Comparison of ENCODE assay signal across 7 cellular contexts in genomic region chr20:49610701-49611538, GRCh38. TPM values are rescaled to one million over a fixed set of nuclear protein-coding genes. Genes with fewer than 3 reads are reported as not detected.
DNase-seq lines count a peak whose midpoint lies in the region; ATAC-seq and TF ChIP-seq lines count a peak whose summit lies in the region.

No MANE protein-coding gene starts in this region.

- H3K27ac Mint-ChIP-seq in activated CD4-positive, alpha-beta memory T cell treated with anti-CD3 and anti-CD28 coated beads for 36 hours = peak overlapping the region; percentile 14
- no peak overlapping the region for H3K27ac Mint-ChIP-seq in mesothelial cell of epicardium

- ATAC-seq in HG03139 (IDR thresholded peaks at IDR 0.05; ENCODE audit: unreplicated experiment) = peak; percentile 47

- TF ChIP-seq CTCF in GM12875 (IDR thresholded peaks at IDR 0.05; ENCODE audit: borderline replicate concordance, insufficient read depth, low read depth, low read length) (peak; percentile 100), mesothelial cell of epicardium (IDR thresholded peaks at IDR 0.05; ENCODE audit: unreplicated experiment) (peak; percentile 97)

- H3K9me3 Mint-ChIP-seq in activated CD4-positive, alpha-beta memory T cell treated with anti-CD3 and anti-CD28 coated beads for 36 hours = no peaks in the 10 kb centered on the region
- H3K9me3 Mint-ChIP-seq in mesothelial cell of epicardium = no peaks in the 10 kb centered on the region

- peaks cover 8% of the 10 kb centered on the region for H3K27me3 Mint-ChIP-seq in activated CD4-positive, alpha-beta memory T cell treated with anti-CD3 and anti-CD28 coated beads for 36 hours
- peaks cover 10% of the 10 kb centered on the region for H3K27me3 Mint-ChIP-seq in mesothelial cell of epicardium (ENCODE audit: low read depth)

- peak overlapping the region; percentile 12 for H3K4me3 Mint-ChIP-seq in activated CD4-positive, alpha-beta memory T cell treated with anti-CD3 and anti-CD28 coated beads for 36 hours
- peak overlapping the region; percentile 57 for H3K4me3 Mint-ChIP-seq in mesothelial cell of epicardium

- intact Hi-C loops in activated CD4-positive, alpha-beta memory T cell treated with anti-CD3 and anti-CD28 coated beads for 36 hours (cut with micrococcal nuclease) = loop anchor here (1.0 to 5.0 kb wide), 4 partner anchors 211 to 318 kb away; no protein-coding TSS in a partner anchor

- peak overlapping the region; percentile 8 for H3K4me3 ChIP-seq in GM12875 (ENCODE audit: low read depth, low read length)

- H3K36me3 Mint-ChIP-seq in activated CD4-positive, alpha-beta memory T cell treated with anti-CD3 and anti-CD28 coated beads for 36 hours = peaks cover 1% of the 10 kb centered on the region
- H3K36me3 Mint-ChIP-seq in mesothelial cell of epicardium = no peaks in the 10 kb centered on the region

- CTCF ChIA-PET in activated CD4-positive, alpha-beta memory T cell treated with anti-CD3 and anti-CD28 coated beads for 36 hours (lab: Charles Lee) = interaction anchor here (0.7 to 21.5 kb wide), 30 partner anchors 9 to 321 kb away, joined by 3 to 764 read pairs (median 4); partner anchors contain the start of genes SLC9A8 and SPATA2

- peaks cover 24% of the 10 kb centered on the region for H3K4me1 Mint-ChIP-seq in activated CD4-positive, alpha-beta memory T cell treated with anti-CD3 and anti-CD28 coated beads for 36 hours (ENCODE audit: low read depth)
- H3K4me1 Mint-ChIP-seq in mesothelial cell of epicardium = peaks cover 6% of the 10 kb centered on the region

- DNase-seq in NCI-H82 treated with DMSO at 0.1 percent for 48 hours (lab: John Stamatoyannopoulos, UW; ENCODE audit: unreplicated experiment) (peak; percentile 35), mesothelial cell of epicardium (ENCODE audit: low spot score in 2 of 2, unreplicated experiment in 2 of 2) (peak; percentile 54 to 89)
- peak; percentile 88 for DNase-seq in activated CD4-positive, alpha-beta memory T cell treated with anti-CD3 and anti-CD28 coated beads for 36 hours
- peak; percentile 45 for DNase-seq in effector CD8-positive, alpha-beta T cell (lab: John Stamatoyannopoulos, UW)
- DNase-seq in stimulated activated CD8-positive, alpha-beta memory T cell treated with anti-CD3 and anti-CD28 coated beads, Interleukin-4, amount 100 ng/mL, for 24 hours (ENCODE audit: low read depth) = peak; percentile 64

- POLR2A ChIA-PET in activated CD4-positive, alpha-beta memory T cell treated with anti-CD3 and anti-CD28 coated beads for 36 hours (lab: Charles Lee) = interaction anchor here (0.9 to 1.2 kb wide), 3 partner anchors 16 to 69 kb away, joined by 3 to 7 read pairs (median 4); no protein-coding TSS in a partner anchor

RNA-seq across cellular contexts. Expression of gene PTGIS, which starts 43.0 kb away (rescaled TPM):
- 1 to 10 TPM; 1.8 TPM for total RNA-seq in activated CD4-positive, alpha-beta memory T cell treated with anti-CD3 and anti-CD28 coated beads for 36 hours
- 113 to 118 TPM (median 117 TPM) in 3 replicates for total RNA-seq in mesothelial cell of epicardium

Comparison
In these comparisons a context has a peak if more than half of its experiments do, and no peak if none do; other contexts are left out.
1. Peak in every context shown above with its lines: DNase-seq, ATAC-seq and H3K4me3 ChIP-seq.
2. DNase-seq: peak in every context shown above with its lines; median percentile 88 in activated CD4-positive, alpha-beta memory T cell treated with anti-CD3 and anti-CD28 coated beads for 36 hours; 72 in mesothelial cell of epicardium; 64 in stimulated activated CD8-positive, alpha-beta memory T cell treated with anti-CD3 and anti-CD28 coated beads, Interleukin-4, amount 100 ng/mL, for 24 hours; 45 in effector CD8-positive, alpha-beta T cell; 35 in NCI-H82 treated with DMSO at 0.1 percent for 48 hours.
3. RNA of gene PTGIS, which starts 43.0 kb away (total RNA-seq): 113 to 118 TPM in mesothelial cell of epicardium; 1.8 TPM in activated CD4-positive, alpha-beta memory T cell treated with anti-CD3 and anti-CD28 coated beads for 36 hours; every median in the first group is over 10 times any median in the second.